In the genomic region with DNA sequence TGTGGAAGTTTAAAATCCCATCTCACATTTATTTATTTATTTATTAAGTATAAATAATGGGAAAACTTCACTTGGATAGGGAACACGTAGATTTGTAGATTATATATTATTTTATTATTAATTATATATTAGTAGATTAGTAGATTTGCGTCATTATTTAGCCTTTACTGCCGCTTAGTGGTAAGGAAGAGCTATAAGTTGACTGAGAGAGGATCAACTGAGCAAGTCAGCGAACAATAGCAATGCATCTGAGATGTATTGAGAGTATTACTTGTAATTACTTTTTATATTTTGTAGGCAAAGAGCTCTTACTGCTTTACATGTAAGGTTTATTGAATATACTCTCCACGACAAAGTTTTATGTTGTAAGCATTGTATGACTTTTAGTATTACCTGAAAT, we compare ENCODE assay signal across 8 cellular contexts.
DNase-seq lines count a peak whose midpoint lies in the region; ATAC-seq, FAIRE-seq and TF ChIP-seq lines count a peak whose summit lies in the region.

No MANE protein-coding gene starts in this region.

- POLR2A ChIA-PET in K562 (lab: Yijun Ruan, JAX): no interaction called here

- no peak overlapping the region for H3K27ac Mint-ChIP-seq in T-helper 2 cell treated with Interferon-gamma antibody and Interleukin-4, amounts not matched to agents 5 μg/mL and 100 μg/mL, for 36 hours

- H3K4me1 Mint-ChIP-seq in T-helper 2 cell treated with Interferon-gamma antibody and Interleukin-4, amounts not matched to agents 5 μg/mL and 100 μg/mL, for 36 hours (ENCODE audit: low read depth): no peaks in the 10 kb centered on the region

- H3K18ac ChIP-seq in mesendoderm (ENCODE audit: low read length): no peak overlapping the region

- H3K79me2 ChIP-seq in K562 (ENCODE audit: control insufficient read depth, insufficient read depth, low read length): no peaks in the 10 kb centered on the region
- H3K79me2 ChIP-seq in mesendoderm (ENCODE audit: control insufficient read depth, insufficient read depth, low read length): no peaks in the 10 kb centered on the region

- H3K79me1 ChIP-seq in mesendoderm (ENCODE audit: low read length): no peaks in the 10 kb centered on the region

- WGBS in K562 (ENCODE audit: insufficient coverage, low coverage, missing lambda C conversion rate): 1% methylated on average over 5 of the region's 5 CpGs
- no CpG with 5 or more reads among the region's 5 CpGs for WGBS in mesendoderm (ENCODE audit: extremely low coverage, insufficient coverage, low lambda C conversion rate)

- no peaks in the 10 kb centered on the region for H3K27me3 Mint-ChIP-seq in T-helper 2 cell treated with Interferon-gamma antibody and Interleukin-4, amounts not matched to agents 5 μg/mL and 100 μg/mL, for 36 hours (ENCODE audit: low read depth)

- H2BK15ac ChIP-seq in mesendoderm (replicated peaks; ENCODE audit: low read depth): no peak overlapping the region

- H3K27me3 ChIP-seq in K562 (ENCODE audit: control insufficient read depth in 2 of 2, insufficient read depth in 2 of 2, low read length in 2 of 2): no peaks in the 10 kb centered on the region
- H3K27me3 ChIP-seq in mesendoderm (ENCODE audit: insufficient read depth, low read length, poor library complexity): no peaks in the 10 kb centered on the region

- H3K4me1 ChIP-seq in K562 (replicated peaks in 1 of 2; ENCODE audit: control insufficient read depth in 2 of 2, insufficient read depth in 2 of 2, low read length in 2 of 2) (no peaks in the 10 kb centered on the region), mesendoderm (ENCODE audit: control insufficient read depth, low read depth, low read length) (no peaks in the 10 kb centered on the region)

- H3K4me3 ChIP-seq in K562 (no peak overlapping the region), mesendoderm (ENCODE audit: low read length) (no peak overlapping the region)

- in situ Hi-C loops in K562 (cut with MboI): loop anchor here (25.0 kb wide), 1 partner anchor 1244 kb away; the partner anchor contains the start of gene FZD8

- no peak for TF ChIP-seq EP300 in K562 (IDR thresholded peaks at IDR 0.05; ENCODE audit: low read length)

- H3K27ac ChIP-seq in K562 (ENCODE audit: extremely low read depth, low read depth, low read length): no peak overlapping the region
- no peak overlapping the region for H3K27ac ChIP-seq in mesendoderm (ENCODE audit: low read depth, low read length)

- H3K9me3 Mint-ChIP-seq in T-helper 2 cell treated with Interferon-gamma antibody and Interleukin-4, amounts not matched to agents 5 μg/mL and 100 μg/mL, for 36 hours: no peaks in the 10 kb centered on the region

- H3K36me3 Mint-ChIP-seq in T-helper 2 cell treated with Interferon-gamma antibody and Interleukin-4, amounts not matched to agents 5 μg/mL and 100 μg/mL, for 36 hours (ENCODE audit: low read depth): no peaks in the 10 kb centered on the region

- no peak for ATAC-seq in K562
- ATAC-seq in HG02610 (IDR thresholded peaks at IDR 0.05; ENCODE audit: unreplicated experiment): no peak

- H4K8ac ChIP-seq in mesendoderm (ENCODE audit: low read depth, low read length): no peak overlapping the region

- FAIRE-seq in K562 (lab: Jason Lieb, UNC): no peak

- H3K4me2 ChIP-seq in K562 (ENCODE audit: insufficient read depth, low read length) (no peak overlapping the region), mesendoderm (ENCODE audit: low read length) (no peak overlapping the region)

- no peaks in the 10 kb centered on the region for H3K9me3 ChIP-seq in K562 (replicated peaks; ENCODE audit: control insufficient read depth, insufficient read depth, low read depth, low read length)

- no peak overlapping the region for H4K5ac ChIP-seq in mesendoderm (ENCODE audit: low read length)

- no peak overlapping the region for H3K23ac ChIP-seq in mesendoderm (ENCODE audit: low read length)

- H2BK5ac ChIP-seq in mesendoderm (ENCODE audit: low read length): no peak overlapping the region

- H2AFZ ChIP-seq in K562 (ENCODE audit: low read depth, low read length): no peak overlapping the region

- no peak overlapping the region for H3K56ac ChIP-seq in mesendoderm (ENCODE audit: low read length)

- DNase-seq in EH (ENCODE audit: low read depth) (peak; percentile 46), HT-29 (ENCODE audit: low spot score) (peak; percentile 31), K562 (ENCODE audit: extremely low read depth in 1 of 4, low spot score in 3 of 4) (peak in 1 of 4 experiments; percentile 12), mesendoderm (peak; percentile 22)
- no peak for DNase-seq in effector CD8-positive, alpha-beta T cell (lab: John Stamatoyannopoulos, UW)
- no peak for DNase-seq in activated CD4-positive, alpha-beta T cell treated with anti-CD3 and anti-CD28 coated beads for 1 hour
- no peak for DNase-seq in T-helper 2 cell treated with Interferon-gamma antibody and Interleukin-4, amounts not matched to agents 5 μg/mL and 100 μg/mL, for 36 hours (ENCODE audit: low spot score)

- no peak overlapping the region for H2BK120ac ChIP-seq in mesendoderm (ENCODE audit: low read depth, low read length)

- TF ChIP-seq RAD21 in K562 (CRISPR knock-in tag; conservative IDR thresholded peaks at IDR 0.05 in 1 of 2, IDR thresholded peaks at IDR 0.05 in 1 of 2): peak in 1 of 2 experiments; percentile 29; a peak in 1 of 4 replicates

- CTCF ChIA-PET in K562 (lab: Yijun Ruan, JAX; ENCODE audit: low intra/inter-chr PET ratio): interaction anchor here (0.8 kb wide), 1 partner anchor 1246 kb away, joined by 3 read pairs; no protein-coding TSS in a partner anchor

- no peak for TF ChIP-seq POLR2A in K562 (conservative IDR thresholded peaks at IDR 0.05)

- no TSS peak for BruUV-seq in K562 (replicated peaks; lab: Mats Ljungman, UMichigan)

- intact Hi-C loops in K562 (cut with micrococcal nuclease): loop anchor here (2.0 kb wide), 1 partner anchor 1246 kb away; no protein-coding TSS in a partner anchor

- peak in 1 of 3 experiments; percentile 35; a peak in 3 of 6 replicates for TF ChIP-seq CTCF in K562 (IDR thresholded peaks at IDR 0.05 in 2 of 3, conservative IDR thresholded peaks at IDR 0.05 in 1 of 3; ENCODE audit: insufficient read depth in 2 of 3, low read depth in 1 of 3, low read length in 3 of 3)

- H3K4me3 Mint-ChIP-seq in T-helper 2 cell treated with Interferon-gamma antibody and Interleukin-4, amounts not matched to agents 5 μg/mL and 100 μg/mL, for 36 hours: no peak overlapping the region

- no peaks in the 10 kb centered on the region for H3K9me1 ChIP-seq in K562 (ENCODE audit: control insufficient read depth, insufficient read depth, low read length)

- H2AK5ac ChIP-seq in mesendoderm (ENCODE audit: low read length): no peak overlapping the region

- no peak overlapping the region for H3K9ac ChIP-seq in K562 (ENCODE audit: insufficient read depth in 1 of 2, low read depth in 2 of 2, low read length in 2 of 2)
- H3K9ac ChIP-seq in mesendoderm (ENCODE audit: low read length): no peak overlapping the region

- H3K36me3 ChIP-seq in K562 (ENCODE audit: control insufficient read depth, insufficient read depth, low read length) (no peaks in the 10 kb centered on the region), mesendoderm (ENCODE audit: control insufficient read depth, insufficient read depth, low read length) (no peaks in the 10 kb centered on the region)

- H4K20me1 ChIP-seq in K562 (replicated peaks; ENCODE audit: control insufficient read depth, insufficient read depth, low read length): no peaks in the 10 kb centered on the region

- H3K4ac ChIP-seq in mesendoderm (ENCODE audit: low read depth, low read length): no peak overlapping the region

TF ChIP-seq in K562, 482 proteins besides CTCF, POLR2A, EP300 and RAD21:
- TF ChIP-seq PRDM10 (IDR thresholded peaks at IDR 0.05; ENCODE audit: partially characterized antibody): no peak
- TF ChIP-seq ETV1 (tag; conservative IDR thresholded peaks at IDR 0.05; ENCODE audit: low read depth): no peak
- peak; percentile 26 for TF ChIP-seq DACH1 (IDR thresholded peaks at IDR 0.05; ENCODE audit: partially characterized antibody)
- TF ChIP-seq RFX1 (IDR thresholded peaks at IDR 0.05): no peak
- no peak for TF ChIP-seq ZFP36 (IDR thresholded peaks at IDR 0.05; ENCODE audit: low read depth, low read length, partially characterized antibody)
- TF ChIP-seq KLF6 (CRISPR knock-in tag; IDR thresholded peaks at IDR 0.05; ENCODE audit: borderline replicate concordance): no peak
- no peak for TF ChIP-seq ZNF445 (CRISPR knock-in tag; IDR thresholded peaks at IDR 0.05; ENCODE audit: low read depth)

Comparison
In these comparisons a context has a peak if more than half of its experiments do, and no peak if none do; other contexts are left out.
1. DNase-seq: peak in EH (single experiment), HT-29 (single experiment) and mesendoderm (single experiment); none in effector CD8-positive, alpha-beta T cell (single experiment), activated CD4-positive, alpha-beta T cell treated with anti-CD3 and anti-CD28 coated beads for 1 hour (single experiment) and T-helper 2 cell treated with Interferon-gamma antibody and Interleukin-4, amounts not matched to agents 5 μg/mL and 100 μg/mL, for 36 hours (single experiment).